ENCODE assay signal across 20 cellular contexts in the genomic region with DNA sequence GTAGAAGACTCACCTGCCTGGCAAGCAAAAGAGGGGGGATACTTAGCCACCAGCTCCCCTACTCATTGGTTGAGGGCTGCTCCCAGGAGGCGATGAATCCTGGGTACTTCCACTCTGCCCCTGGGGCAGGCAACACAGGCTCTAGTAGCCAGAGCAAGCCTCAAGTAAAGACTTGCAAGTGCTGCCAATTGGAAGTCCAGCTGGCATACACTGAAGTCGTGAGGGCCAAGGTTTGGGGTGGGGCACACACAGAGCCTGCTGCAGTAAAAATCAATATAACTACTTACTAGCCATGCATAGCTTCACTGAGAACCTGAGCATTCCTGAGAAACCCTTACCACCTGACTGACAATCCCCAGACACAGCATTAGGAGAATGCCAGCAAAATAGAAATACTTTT.
"Had no signal": no experiment of that assay in that cellular context is flagged by ENCODE, and none has a peak within 500 bp of the region (broad histone marks: within the 10 kb centered on the region; RNA-seq: fewer than 3 reads in every experiment).

No MANE protein-coding gene starts in this region.

- H3K4me1 ChIP-seq: testis, upper lobe of right lung had no signal

- H3K9me3 Mint-ChIP-seq: activated B cell treated with CpG ODN at 0.5 μM for 24 hours; activated naive CD4-positive, alpha-beta T cell treated with anti-CD3 and anti-CD28 coated beads for 36 hours; activated naive CD8-positive, alpha-beta T cell treated with anti-CD3 and anti-CD28 coated beads, Interleukin-2, amount 10 ng/mL, durations not matched to agents 7 days and 5 days; activated T-cell treated with anti-CD3 and anti-CD28 coated beads, Interleukin-2, amount 50 U/mL, for 72 hours; nephron progenitor cell; stimulated activated naive B cell treated with anti-CD40 and anti-IgM and Interleukin-4, amounts not matched to agents 10 μg/mL and 1 μg/mL and 100 μg/mL, for 72 hours had no signal

- H3K4me3 Mint-ChIP-seq: activated B cell treated with CpG ODN at 0.5 μM for 24 hours; activated naive CD4-positive, alpha-beta T cell treated with anti-CD3 and anti-CD28 coated beads for 36 hours; activated naive CD8-positive, alpha-beta T cell treated with anti-CD3 and anti-CD28 coated beads, Interleukin-2, amount 10 ng/mL, durations not matched to agents 7 days and 5 days; activated T-cell treated with anti-CD3 and anti-CD28 coated beads, Interleukin-2, amount 50 U/mL, for 72 hours; nephron progenitor cell; stimulated activated naive B cell treated with anti-CD40 and anti-IgM and Interleukin-4, amounts not matched to agents 10 μg/mL and 1 μg/mL and 100 μg/mL, for 72 hours had no signal

- H3K27ac ChIP-seq: testis, upper lobe of right lung had no signal

- H3K27me3 ChIP-seq: testis, upper lobe of right lung had no signal

- DNase-seq: activated B cell treated with CpG ODN at 0.5 μM for 24 hours; activated CD4-positive, alpha-beta T cell treated with anti-CD3 and anti-CD28 coated beads for 4 hours; activated CD4-positive, alpha-beta T cell treated with anti-CD3 and anti-CD28 coated beads, Interleukin-2, amount 50 U/mL, for 48 hours; activated effector memory CD4-positive, alpha-beta T cell treated with Interleukin-2 at 50 U/mL for 16 hours; activated naive CD4-positive, alpha-beta T cell treated with anti-CD3 and anti-CD28 coated beads for 36 hours; activated naive CD8-positive, alpha-beta T cell treated with anti-CD3 and anti-CD28 coated beads, Interleukin-2, amount 10 ng/mL, durations not matched to agents 7 days and 5 days; activated T-cell treated with anti-CD3 and anti-CD28 coated beads, Interleukin-2, amount 50 U/mL, for 72 hours; amniotic stem cell; effector CD8-positive, alpha-beta T cell; hippocampal formation; nephron progenitor cell; posterior cingulate gyrus; stimulated activated CD4-positive, alpha-beta T cell treated with anti-CD3 and anti-CD28 coated beads, Interleukin-2, amount 100 ng/mL, for 48 hours; stimulated activated CD8-positive, alpha-beta memory T cell treated with anti-CD3 and anti-CD28 coated beads, Interleukin-4, amount 100 ng/mL, for 48 hours; stimulated activated naive B cell treated with anti-CD40 and anti-IgM and Interleukin-4, amounts not matched to agents 10 μg/mL and 1 μg/mL and 100 μg/mL, for 72 hours; T-helper 9 cell; testis; upper lobe of right lung had no signal

- H3K36me3 ChIP-seq: upper lobe of right lung had no signal

- H3K36me3 Mint-ChIP-seq: activated naive CD8-positive, alpha-beta T cell treated with anti-CD3 and anti-CD28 coated beads, Interleukin-2, amount 10 ng/mL, durations not matched to agents 7 days and 5 days; stimulated activated naive B cell treated with anti-CD40 and anti-IgM and Interleukin-4, amounts not matched to agents 10 μg/mL and 1 μg/mL and 100 μg/mL, for 72 hours had no signal

- H3K27me3 Mint-ChIP-seq: activated B cell treated with CpG ODN at 0.5 μM for 24 hours; stimulated activated naive B cell treated with anti-CD40 and anti-IgM and Interleukin-4, amounts not matched to agents 10 μg/mL and 1 μg/mL and 100 μg/mL, for 72 hours had no signal

- H3K27ac Mint-ChIP-seq: activated B cell treated with CpG ODN at 0.5 μM for 24 hours; activated naive CD4-positive, alpha-beta T cell treated with anti-CD3 and anti-CD28 coated beads for 36 hours; activated naive CD8-positive, alpha-beta T cell treated with anti-CD3 and anti-CD28 coated beads, Interleukin-2, amount 10 ng/mL, durations not matched to agents 7 days and 5 days; activated T-cell treated with anti-CD3 and anti-CD28 coated beads, Interleukin-2, amount 50 U/mL, for 72 hours; nephron progenitor cell had no signal

- H3K4me1 Mint-ChIP-seq: activated B cell treated with CpG ODN at 0.5 μM for 24 hours, nephron progenitor cell had no signal

- H3K9me3 ChIP-seq: testis, upper lobe of right lung had no signal

- H3K4me3 ChIP-seq: smooth muscle cell, testis, upper lobe of right lung had no signal

- ATAC-seq: activated T-cell treated with anti-CD3 and anti-CD28 coated beads, Interleukin-2, amount 50 U/mL, for 72 hours; sciatic nerve; stimulated activated naive B cell treated with anti-CD40 and anti-IgM and Interleukin-4, amounts not matched to agents 10 μg/mL and 1 μg/mL and 100 μg/mL, for 72 hours; upper lobe of right lung had no signal
